In the genomic region with DNA sequence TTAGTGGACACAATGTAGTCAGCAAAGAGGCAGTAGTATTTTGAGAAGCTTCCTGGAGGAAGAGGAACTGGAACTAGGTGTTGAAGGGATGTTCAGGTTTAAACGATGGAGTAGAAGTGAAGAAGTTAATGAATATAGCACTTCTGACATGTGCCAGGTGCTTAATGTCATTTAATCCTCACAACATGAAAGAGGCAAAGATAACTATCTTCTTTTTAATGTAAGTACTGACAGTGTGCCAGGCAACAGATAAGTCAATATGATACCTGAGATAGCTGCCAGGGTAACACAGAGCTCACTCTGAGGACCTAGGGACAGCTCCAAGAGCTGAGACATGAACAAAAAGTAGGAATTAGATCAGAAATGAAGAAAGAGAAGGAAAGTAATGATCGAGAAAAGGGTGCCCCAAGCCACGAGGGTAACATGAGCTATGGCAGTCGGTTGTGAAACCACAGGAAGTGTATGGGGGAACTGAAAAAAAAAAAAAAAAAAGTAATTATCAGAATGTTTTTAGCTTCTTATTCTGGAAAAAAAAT, we compare ENCODE assay signal across 10 cellular contexts.
DNase-seq lines count a peak whose midpoint lies in the region; ATAC-seq, FAIRE-seq and TF ChIP-seq lines count a peak whose summit lies in the region.
"Had no signal": no experiment of that assay in that cellular context is flagged by ENCODE, and none has a peak within 500 bp of the region (broad histone marks: within the 10 kb centered on the region; RNA-seq: fewer than 3 reads in every experiment).

No MANE protein-coding gene starts in this region.

- peak overlapping the region; percentile 82 for H3K27ac Mint-ChIP-seq in stimulated activated naive CD8-positive, alpha-beta T cell treated with anti-CD3 and anti-CD28 coated beads, Interleukin-15, Interleukin-2, amounts not matched to agents 100 ng/mL and 50 ng/mL, for 24 hours
- no peak overlapping the region for H3K27ac Mint-ChIP-seq in endothelial cell (ENCODE audit: unreplicated experiment)

- H3K4me3 Mint-ChIP-seq in stimulated activated naive CD8-positive, alpha-beta T cell treated with anti-CD3 and anti-CD28 coated beads, Interleukin-15, Interleukin-2, amounts not matched to agents 100 ng/mL and 50 ng/mL, for 24 hours = peak overlapping the region; percentile 58
- no peak overlapping the region for H3K4me3 Mint-ChIP-seq in endothelial cell (ENCODE audit: unreplicated experiment)

- no peak for DNase-seq in stimulated activated naive CD8-positive, alpha-beta T cell treated with anti-CD3 and anti-CD28 coated beads, Interleukin-15, Interleukin-2, amounts not matched to agents 100 U/mL and 50 U/mL, for 24 hours
- DNase-seq in RPMI8226 (peak; percentile 52), frontal cortex (ENCODE audit: low spot score in 2 of 2) (no peak), endothelial cell (ENCODE audit: low spot score) (no peak), stomach (no peak), transverse colon (no peak)
- DNase-seq: Peyer's patch had no signal

- H3K4me1 ChIP-seq in stomach (peaks cover 0 to 3% (median 0%) of the 10 kb centered on the region in 4 donors), transverse colon (no peaks in the 10 kb centered on the region)

- peaks cover 8% of the 10 kb centered on the region for H3K36me3 Mint-ChIP-seq in stimulated activated naive CD8-positive, alpha-beta T cell treated with anti-CD3 and anti-CD28 coated beads, Interleukin-15, Interleukin-2, amounts not matched to agents 100 ng/mL and 50 ng/mL, for 24 hours (ENCODE audit: low read depth)
- peaks cover 1% of the 10 kb centered on the region for H3K36me3 Mint-ChIP-seq in endothelial cell (ENCODE audit: low read depth, unreplicated experiment)

- TF ChIP-seq POLR2A in stomach (IDR thresholded peaks at IDR 0.05) (no peak), transverse colon (IDR thresholded peaks at IDR 0.05) (no peak)

- no peak for TF ChIP-seq EP300 in stomach (IDR thresholded peaks at IDR 0.05)
- no peak for TF ChIP-seq EP300 in transverse colon (IDR thresholded peaks at IDR 0.05; ENCODE audit: low read depth)

- intact Hi-C loops in stomach (cut with DNase I; ENCODE audit: low total_unique reads) (no loop called here), transverse colon (cut with DNase I; ENCODE audit: low total_unique reads) (no loop called here)

- ATAC-seq in stimulated activated naive CD8-positive, alpha-beta T cell treated with anti-CD3 and anti-CD28 coated beads, Interleukin-15, Interleukin-2, amounts not matched to agents 100 U/mL and 50 U/mL, for 24 hours = no peak
- ATAC-seq in HG03432 (IDR thresholded peaks at IDR 0.05; ENCODE audit: unreplicated experiment) = peak; percentile 72

- H3K27me3 Mint-ChIP-seq in stimulated activated naive CD8-positive, alpha-beta T cell treated with anti-CD3 and anti-CD28 coated beads, Interleukin-15, Interleukin-2, amounts not matched to agents 100 ng/mL and 50 ng/mL, for 24 hours = no peaks in the 10 kb centered on the region
- H3K27me3 Mint-ChIP-seq in endothelial cell (ENCODE audit: unreplicated experiment) = peaks cover 1% of the 10 kb centered on the region

- no peak for FAIRE-seq in frontal cortex (lab: Jason Lieb, UNC)

- in situ Hi-C loops in transverse colon (cut with MboI; ENCODE audit: low pct_ligation_motif_present in 1 of 4, low pct_unique_long_range_greater_than_20kb in 1 of 4, low sequenced_read_pairs in 3 of 4) = no loop called here

- 51 to 63% (median 61%) methylated on average over 4 of the region's 4 CpGs for WGBS in stomach, 5 donors
- 51 to 61% methylated on average over 4 of the region's 4 CpGs for WGBS in transverse colon (ENCODE audit: low coverage in 1 of 2), 2 donors

- H3K9me3 ChIP-seq in stomach = no peaks in the 10 kb centered on the region
- H3K9me3 ChIP-seq in transverse colon = no peaks in the 10 kb centered on the region
- H3K9me3 ChIP-seq: Peyer's patch had no signal

- no peaks in the 10 kb centered on the region for H3K36me3 ChIP-seq in stomach
- H3K36me3 ChIP-seq in transverse colon = no peaks in the 10 kb centered on the region
- H3K36me3 ChIP-seq: Peyer's patch had no signal

- no peaks in the 10 kb centered on the region for H3K9me3 Mint-ChIP-seq in stimulated activated naive CD8-positive, alpha-beta T cell treated with anti-CD3 and anti-CD28 coated beads, Interleukin-15, Interleukin-2, amounts not matched to agents 100 ng/mL and 50 ng/mL, for 24 hours
- no peaks in the 10 kb centered on the region for H3K9me3 Mint-ChIP-seq in endothelial cell (ENCODE audit: unreplicated experiment)

- H3K4me1 Mint-ChIP-seq in stimulated activated naive CD8-positive, alpha-beta T cell treated with anti-CD3 and anti-CD28 coated beads, Interleukin-15, Interleukin-2, amounts not matched to agents 100 ng/mL and 50 ng/mL, for 24 hours (ENCODE audit: low read depth) = no peaks in the 10 kb centered on the region
- H3K4me1 Mint-ChIP-seq in endothelial cell (ENCODE audit: unreplicated experiment) = peaks cover 4% of the 10 kb centered on the region

- H3K27me3 ChIP-seq in stomach = no peaks in the 10 kb centered on the region
- no peaks in the 10 kb centered on the region for H3K27me3 ChIP-seq in transverse colon
- H3K27me3 ChIP-seq: Peyer's patch had no signal

- no peak overlapping the region for H3K27ac ChIP-seq in stomach
- H3K27ac ChIP-seq in transverse colon = no peak overlapping the region
- H3K27ac ChIP-seq: parathyroid adenoma, Peyer's patch had no signal

- H3K4me3 ChIP-seq in stomach (no peak overlapping the region), transverse colon (no peak overlapping the region)
- H3K4me3 ChIP-seq: Peyer's patch had no signal

- TF ChIP-seq CTCF in endothelial cell (IDR thresholded peaks at IDR 0.05; ENCODE audit: unreplicated experiment) (no peak), stomach (IDR thresholded peaks at IDR 0.05) (no peak), transverse colon (IDR thresholded peaks at IDR 0.05) (no peak)
